ENCODE assay signal across 26 cellular contexts in genomic region chr22:50145741-50146439, GRCh38. TPM values are rescaled to one million over a fixed set of nuclear protein-coding genes. Genes with fewer than 3 reads are reported as not detected.
DNase-seq lines count a peak whose midpoint lies in the region; FAIRE-seq and TF ChIP-seq lines count a peak whose summit lies in the region.
"Had no signal": no experiment of that assay in that cellular context is flagged by ENCODE, and none has a peak within 500 bp of the region (broad histone marks: within the 10 kb centered on the region; RNA-seq: fewer than 3 reads in every experiment).

No MANE protein-coding gene starts in this region.

- peak overlapping the region; percentile 64 for H3K27ac ChIP-seq in HL-60 (replicated peaks)
- no peak overlapping the region for H3K27ac ChIP-seq in kidney (ENCODE audit: low read depth in 2 of 2, low read length in 2 of 2)
- H3K27ac ChIP-seq in osteoblast (ENCODE audit: low read depth, low read length): no peak overlapping the region
- H3K27ac ChIP-seq: right atrium auricular region, thoracic aorta, WERI-Rb-1 had no signal

- TF ChIP-seq CTCF in HL-60 (IDR thresholded peaks at IDR 0.05; ENCODE audit: insufficient read depth, low read length) (no peak), kidney (IDR thresholded peaks at IDR 0.05; ENCODE audit: borderline replicate concordance, extremely low read depth, insufficient read depth) (no peak), osteoblast (IDR thresholded peaks at IDR 0.05; ENCODE audit: extremely low read depth, low read depth, low read length) (no peak), GM13976 (IDR thresholded peaks at IDR 0.05; ENCODE audit: borderline replicate concordance, control extremely low read depth, extremely low read depth, insufficient read depth, missing control alignments) (no peak), chondrocyte (IDR thresholded peaks at IDR 0.05) (no peak)

- H3K9ac ChIP-seq in kidney (ENCODE audit: low read length in 2 of 2): no peak overlapping the region

- DNase-seq in HL-60 (ENCODE audit: low read depth in 1 of 2, low spot score in 1 of 2) (no peak), kidney (peak; percentile 76), osteoblast (ENCODE audit: insufficient read length, low spot score, missing footprints) (peak; percentile 57), SKM-1 treated with dmso at 0.1 percent for 144 hours (lab: John Stamatoyannopoulos, UW; ENCODE audit: unreplicated experiment) (no peak), GM13976 (ENCODE audit: low spot score) (no peak), chondrocyte (ENCODE audit: low spot score) (no peak)
- DNase-seq: activated CD4-positive, alpha-beta T cell treated with anti-CD3 and anti-CD28 coated beads, Interleukin-2, amount 50 U/mL, for 1 hour; activated CD8-positive, alpha-beta memory T cell treated with anti-CD3 and anti-CD28 coated beads, Interleukin-2, amount 10 ng/mL, durations not matched to agents 7 days and 5 days; central memory CD4-positive, alpha-beta T cell; glutamatergic neuron; NCI-H2029 treated with DMSO at 0.1 percent for 48 hours; stimulated activated CD4-positive, alpha-beta T cell treated with anti-CD3 and anti-CD28 coated beads, Interleukin-12 subunit alpha, Interleukin-12 subunit beta, amount 100 ng/mL, for 4 hours; stimulated activated CD4-positive, alpha-beta T cell treated with anti-CD3 and anti-CD28 coated beads, Interleukin-4, amount 100 ng/mL, for 24 hours; stimulated activated naive B cell treated with anti-CD40 and anti-IgM and Interleukin-4, amounts not matched to agents 10 μg/mL and 1 μg/mL and 100 μg/mL, for 72 hours had no signal

- H3K27me3 ChIP-seq in HL-60 (ENCODE audit: insufficient read depth, poor library complexity, severe bottlenecking): no peaks in the 10 kb centered on the region
- peaks cover 18% of the 10 kb centered on the region for H3K27me3 ChIP-seq in osteoblast (ENCODE audit: insufficient read depth, low read length)
- H3K27me3 ChIP-seq: BE2C, dorsolateral prefrontal cortex, right atrium auricular region had no signal

- in situ Hi-C loops in GM13976 (cut with MboI; ENCODE audit: low sequenced_read_pairs, unreplicated experiment): no loop called here

- no peak overlapping the region for H3K4me3 Mint-ChIP-seq in chondrocyte (ENCODE audit: unreplicated experiment)
- H3K4me3 Mint-ChIP-seq: activated CD8-positive, alpha-beta memory T cell treated with anti-CD3 and anti-CD28 coated beads, Interleukin-2, amount 10 ng/mL, durations not matched to agents 7 days and 5 days; activated T-helper 1 cell treated with anti-CD3 and anti-CD28 coated beads, Interleukin-12 subunit alpha, Interleukin-12 subunit beta, Interleukin-2, Interleukin-4 antibody, amounts not matched to agents 30 ng/mL and 10 ng/mL and 1 ng/mL, durations not matched to agents 14 hours and 24 hours and 36 hours; memory B cell; stimulated activated naive B cell treated with anti-CD40 and anti-IgM and Interleukin-4, amounts not matched to agents 10 μg/mL and 1 μg/mL and 100 μg/mL, for 72 hours had no signal

- H4K20me1 ChIP-seq in osteoblast (ENCODE audit: insufficient read depth, low read length): no peaks in the 10 kb centered on the region

- no peak overlapping the region for H2AFZ ChIP-seq in osteoblast (ENCODE audit: low read length)

- no peak overlapping the region for H3K4me3 ChIP-seq in HL-60 (replicated peaks; ENCODE audit: insufficient read depth, low read length)
- no peak overlapping the region for H3K4me3 ChIP-seq in kidney (ENCODE audit: low read length in 2 of 2)
- no peak overlapping the region for H3K4me3 ChIP-seq in osteoblast (ENCODE audit: insufficient read depth, low read length)
- H3K4me3 ChIP-seq: right atrium auricular region, thoracic aorta had no signal

- no peak overlapping the region for H3K4me2 ChIP-seq in osteoblast (ENCODE audit: insufficient read depth, low read length)

- H3K4me1 ChIP-seq in kidney (ENCODE audit: control insufficient read depth in 1 of 2, insufficient read depth in 1 of 2, low read depth in 1 of 2, low read length in 2 of 2): peaks cover 0 to 6% of the 10 kb centered on the region in 2 donors
- H3K4me1 ChIP-seq in osteoblast (ENCODE audit: insufficient read depth, low read length): no peaks in the 10 kb centered on the region
- H3K4me1 ChIP-seq: BE2C, right atrium auricular region had no signal

- H3K9me3 Mint-ChIP-seq in chondrocyte (ENCODE audit: low read depth): no peaks in the 10 kb centered on the region
- H3K9me3 Mint-ChIP-seq: activated naive CD4-positive, alpha-beta T cell treated with anti-CD3 and anti-CD28 coated beads, Interleukin-2, amount 50 U/mL, for 72 hours; activated T-helper 1 cell treated with anti-CD3 and anti-CD28 coated beads, Interleukin-12 subunit alpha, Interleukin-12 subunit beta, Interleukin-2, Interleukin-4 antibody, amounts not matched to agents 30 ng/mL and 10 ng/mL and 1 ng/mL, durations not matched to agents 14 hours and 24 hours and 36 hours; IgD-negative memory B cell; memory B cell; stimulated activated naive B cell treated with anti-CD40 and anti-IgM and Interleukin-4, amounts not matched to agents 10 μg/mL and 1 μg/mL and 100 μg/mL, for 72 hours had no signal

- intact Hi-C loops in kidney (cut with DNase I): loop anchor here (5.0 kb wide), 1 partner anchor 66 kb away; no protein-coding TSS in a partner anchor

- no peaks in the 10 kb centered on the region for H3K79me2 ChIP-seq in osteoblast (ENCODE audit: insufficient read depth, low read length)

- H3K9me3 ChIP-seq in kidney (ENCODE audit: control insufficient read depth in 1 of 2, low read length in 2 of 2) (no peaks in the 10 kb centered on the region), osteoblast (ENCODE audit: low read depth, low read length) (no peaks in the 10 kb centered on the region)
- H3K9me3 ChIP-seq: BE2C, right atrium auricular region, thoracic aorta had no signal

- peaks cover 15% of the 10 kb centered on the region for H3K4me1 Mint-ChIP-seq in chondrocyte (ENCODE audit: low read depth)

- no peaks in the 10 kb centered on the region for H3K36me3 ChIP-seq in kidney (ENCODE audit: control insufficient read depth in 1 of 2, insufficient read depth in 2 of 2, low read length in 2 of 2)
- H3K36me3 ChIP-seq in osteoblast (ENCODE audit: insufficient read depth, low read length): no peaks in the 10 kb centered on the region
- H3K36me3 ChIP-seq: BE2C, right atrium auricular region, thoracic aorta, WERI-Rb-1 had no signal

- FAIRE-seq in kidney (lab: Jason Lieb, UNC): no peak
- FAIRE-seq: endothelial cell of umbilical vein had no signal

- H3K27ac Mint-ChIP-seq in chondrocyte (ENCODE audit: unreplicated experiment): no peak overlapping the region
- H3K27ac Mint-ChIP-seq: activated CD8-positive, alpha-beta memory T cell treated with anti-CD3 and anti-CD28 coated beads, Interleukin-2, amount 10 ng/mL, durations not matched to agents 7 days and 5 days; activated T-helper 1 cell treated with anti-CD3 and anti-CD28 coated beads, Interleukin-12 subunit alpha, Interleukin-12 subunit beta, Interleukin-2, Interleukin-4 antibody, amounts not matched to agents 30 ng/mL and 10 ng/mL and 1 ng/mL, durations not matched to agents 14 hours and 24 hours and 36 hours; memory B cell; stimulated activated naive B cell treated with anti-CD40 and anti-IgM and Interleukin-4, amounts not matched to agents 10 μg/mL and 1 μg/mL and 100 μg/mL, for 72 hours had no signal

- H3K36me3 Mint-ChIP-seq in chondrocyte (ENCODE audit: low read depth): no peaks in the 10 kb centered on the region
- H3K36me3 Mint-ChIP-seq: activated CD8-positive, alpha-beta memory T cell treated with anti-CD3 and anti-CD28 coated beads, Interleukin-2, amount 10 ng/mL, durations not matched to agents 7 days and 5 days; activated naive CD4-positive, alpha-beta T cell treated with anti-CD3 and anti-CD28 coated beads, Interleukin-2, amount 50 U/mL, for 72 hours; IgD-negative memory B cell; memory B cell; stimulated activated naive B cell treated with anti-CD40 and anti-IgM and Interleukin-4, amounts not matched to agents 10 μg/mL and 1 μg/mL and 100 μg/mL, for 72 hours had no signal

- peaks cover 16% of the 10 kb centered on the region for H3K27me3 Mint-ChIP-seq in chondrocyte (ENCODE audit: low read depth)

RNA-seq across cellular contexts. Expression of gene PANX2, which starts 24.6 kb away (rescaled TPM):
- total RNA-seq in kidney (1.0 TPM), osteoblast (under 0.01 and 0.29 TPM in 2 replicates), chondrocyte (3.0 to 6.1 TPM (median 3.3 TPM) in 3 replicates)
- polyA plus RNA-seq in kidney (ENCODE audit: insufficient read depth, low read depth, low replicate concordance): 4.3 TPM
- polyA plus RNA-seq: IgD-negative memory B cell had no signal

RNA-seq across cellular contexts. Expression of gene TRABD, which starts 39.8 kb away (rescaled TPM):
- 56.3 TPM for total RNA-seq in kidney
- polyA plus RNA-seq in kidney (ENCODE audit: insufficient read depth, low read depth, low replicate concordance): 34.2 TPM
- total RNA-seq in osteoblast: 13.6 and 13.8 TPM in 2 replicates
- 18.5 to 20.5 TPM (median 20.2 TPM) in 3 replicates for total RNA-seq in chondrocyte

RNA-seq across cellular contexts. Expression of gene SELENOO, which starts 54.9 kb away (rescaled TPM):
- total RNA-seq in kidney (19.7 TPM), osteoblast (13.0 and 15.6 TPM in 2 replicates), chondrocyte (14.8 to 22.8 TPM (median 17.1 TPM) in 3 replicates)
- 42.8 TPM for polyA plus RNA-seq in kidney (ENCODE audit: insufficient read depth, low read depth, low replicate concordance)

RNA-seq across cellular contexts. Expression of gene MOV10L1, which starts 56.1 kb away (rescaled TPM):
- total RNA-seq in kidney (0.38 TPM), osteoblast (0.36 and 0.59 TPM in 2 replicates), chondrocyte (0.51 to 1.1 TPM (median 1.1 TPM) in 3 replicates)
- polyA plus RNA-seq in kidney (ENCODE audit: insufficient read depth, low read depth, low replicate concordance): 0.62 TPM
- total RNA-seq: A673; activated naive CD4-positive, alpha-beta T cell treated with anti-CD3 and anti-CD28 coated beads, Interleukin-2, amount 50 U/mL, for 72 hours; activated T-helper 1 cell treated with anti-CD3 and anti-CD28 coated beads, Interleukin-12 subunit alpha, Interleukin-12 subunit beta, Interleukin-2, Interleukin-4 antibody, amounts not matched to agents 30 ng/mL and 10 ng/mL and 1 ng/mL, durations not matched to agents 14 hours and 24 hours and 36 hours; T-helper 2 cell treated with Interferon-gamma antibody and Interleukin-4, amounts not matched to agents 100 ng/mL and 5 ng/mL, for 36 hours had no signal
- polyA plus RNA-seq: IgD-negative memory B cell had no signal

Comparison
In these comparisons a context has a peak if more than half of its experiments do, and no peak if none do; other contexts are left out.
1. DNase-seq: peak in kidney (single experiment) and osteoblast (single experiment); none in HL-60 (0 of 2), SKM-1 treated with dmso at 0.1 percent for 144 hours (single experiment), GM13976 (single experiment) and chondrocyte (single experiment).